17 cellular contexts compared by ENCODE assay signal in genomic region chr18:70004698-70005097, GRCh38. TPM values are rescaled to one million over a fixed set of nuclear protein-coding genes. Genes with fewer than 3 reads are reported as not detected.
A peak's percentile ranks its signal among the peaks of the same experiment; 100 is the strongest.
DNase-seq lines count a peak whose midpoint lies in the region; ATAC-seq and TF ChIP-seq lines count a peak whose summit lies in the region.
"Had no signal": no experiment of that assay in that cellular context is flagged by ENCODE, and none has a peak within 500 bp of the region (broad histone marks: within the 10 kb centered on the region; RNA-seq: fewer than 3 reads in every experiment).

No MANE protein-coding gene starts in this region.

- H3K4me1 ChIP-seq in osteoblast (ENCODE audit: insufficient read depth, low read length) (no peaks in the 10 kb centered on the region), esophagus muscularis mucosa (peaks cover 0 to 16% (median 0%) of the 10 kb centered on the region in 4 donors)

- H3K27me3 ChIP-seq in brain microvascular endothelial cell (replicated peaks) (no peaks in the 10 kb centered on the region), osteoblast (ENCODE audit: insufficient read depth, low read length) (no peaks in the 10 kb centered on the region), esophagus muscularis mucosa (no peaks in the 10 kb centered on the region)

- no peak overlapping the region for H3K27ac ChIP-seq in brain microvascular endothelial cell
- H3K27ac ChIP-seq in osteoblast (ENCODE audit: low read depth, low read length): no peak overlapping the region
- H3K27ac ChIP-seq in esophagus muscularis mucosa (replicated peaks in 1 of 4): no peak overlapping the region

- no peak overlapping the region for H3K4me3 Mint-ChIP-seq in progenitor cell of endocrine pancreas (ENCODE audit: low read depth)

- no peak overlapping the region for H3K27ac Mint-ChIP-seq in progenitor cell of endocrine pancreas

- no peaks in the 10 kb centered on the region for H3K79me2 ChIP-seq in osteoblast (ENCODE audit: insufficient read depth, low read length)

- no peak overlapping the region for H3K4me2 ChIP-seq in osteoblast (ENCODE audit: insufficient read depth, low read length)

- 75% methylated on average over 4 of the region's 4 CpGs for WGBS in esophagus muscularis mucosa

- H3K4me1 Mint-ChIP-seq in progenitor cell of endocrine pancreas (ENCODE audit: low read depth): peaks cover 4% of the 10 kb centered on the region

- ATAC-seq in left cardiac atrium: peak; percentile 68 to 92
- ATAC-seq in stimulated activated naive CD8-positive, alpha-beta T cell treated with anti-CD3 and anti-CD28 coated beads, Interleukin-15, Interleukin-2, amounts not matched to agents 100 U/mL and 50 U/mL, for 24 hours: no peak
- no peak for ATAC-seq in GM18870 (IDR thresholded peaks at IDR 0.05; ENCODE audit: unreplicated experiment)
- ATAC-seq: Panc1 had no signal

- peak; percentile 32 for DNase-seq in amniotic epithelial cell (ENCODE audit: low read depth)
- DNase-seq in brain microvascular endothelial cell: peak; percentile 3
- DNase-seq in left cardiac atrium: no peak
- DNase-seq in osteoblast (ENCODE audit: insufficient read length, low spot score, missing footprints): peak; percentile 43
- DNase-seq in progenitor cell of endocrine pancreas (ENCODE audit: low spot score, unreplicated experiment): no peak
- no peak for DNase-seq in stimulated activated naive CD8-positive, alpha-beta T cell treated with anti-CD3 and anti-CD28 coated beads, Interleukin-15, Interleukin-2, amounts not matched to agents 100 U/mL and 50 U/mL, for 24 hours
- no peak for DNase-seq in esophagus muscularis mucosa (ENCODE audit: extremely low spot score)
- DNase-seq: C1 segment of cervical spinal cord, GDM1, KG1, NCI-H1436, NCI-H2029, NCI-H2171 treated with DMSO at 0.1 percent for 48 hours, NCI-H446 treated with DMSO at 0.1 percent for 48 hours had no signal

- H3K4me3 ChIP-seq in brain microvascular endothelial cell (ENCODE audit: low read depth, low read length) (no peak overlapping the region), osteoblast (ENCODE audit: insufficient read depth, low read length) (no peak overlapping the region), esophagus muscularis mucosa (no peak overlapping the region)

- TF ChIP-seq EP300 in esophagus muscularis mucosa (IDR thresholded peaks at IDR 0.05): no peak

- intact Hi-C loops in left cardiac atrium (cut with DNase I): no loop called here
- intact Hi-C loops in esophagus muscularis mucosa (cut with DNase I): no loop called here

- H3K36me3 Mint-ChIP-seq in progenitor cell of endocrine pancreas (ENCODE audit: insufficient read depth): peaks cover 18% of the 10 kb centered on the region

- H3K9me3 Mint-ChIP-seq in progenitor cell of endocrine pancreas (ENCODE audit: low read depth): peaks cover 3% of the 10 kb centered on the region

- H4K20me1 ChIP-seq in osteoblast (ENCODE audit: insufficient read depth, low read length): no peaks in the 10 kb centered on the region

- TF ChIP-seq POLR2A in esophagus muscularis mucosa (IDR thresholded peaks at IDR 0.05; ENCODE audit: low read depth): no peak

- no peaks in the 10 kb centered on the region for H3K36me3 ChIP-seq in brain microvascular endothelial cell (replicated peaks)
- H3K36me3 ChIP-seq in osteoblast (ENCODE audit: insufficient read depth, low read length): no peaks in the 10 kb centered on the region
- H3K36me3 ChIP-seq in esophagus muscularis mucosa: peaks cover 0 to 40% (median 9%) of the 10 kb centered on the region in 4 donors

- H3K9me3 ChIP-seq in osteoblast (ENCODE audit: low read depth, low read length) (no peaks in the 10 kb centered on the region), esophagus muscularis mucosa (peaks cover 0 to 6% (median 3%) of the 10 kb centered on the region in 4 donors)

- no peak overlapping the region for H2AFZ ChIP-seq in osteoblast (ENCODE audit: low read length)

- TF ChIP-seq CTCF in brain microvascular endothelial cell (IDR thresholded peaks at IDR 0.05; ENCODE audit: low read depth, low read length, missing control alignments) (no peak), osteoblast (IDR thresholded peaks at IDR 0.05; ENCODE audit: extremely low read depth, low read depth, low read length) (no peak), progenitor cell of endocrine pancreas (IDR thresholded peaks at IDR 0.05; ENCODE audit: unreplicated experiment) (no peak), esophagus muscularis mucosa (IDR thresholded peaks at IDR 0.05) (no peak)

- in situ Hi-C loops in brain microvascular endothelial cell (cut with HindIII; ENCODE audit: low pct_ligation_motif_present, low sequenced_read_pairs): no loop called here

- no peaks in the 10 kb centered on the region for H3K27me3 Mint-ChIP-seq in progenitor cell of endocrine pancreas

RNA-seq across cellular contexts. Expression of gene CD226, which starts 57.0 kb away (rescaled TPM):
- 1 to 10 TPM in 1 of 2 donors, under 1 TPM in 1; 0.97 to 1.3 TPM for total RNA-seq in left cardiac atrium
- total RNA-seq in osteoblast: under 0.01 and 0.36 TPM in 2 replicates
- total RNA-seq in progenitor cell of endocrine pancreas: 0.49 and 0.55 TPM in 2 replicates
- 1 to 10 TPM in 1 of 4 donors, under 1 TPM in 3; 0.17 to 2.7 (median 0.34) TPM for total RNA-seq in esophagus muscularis mucosa
- total RNA-seq: H1 had no signal

Comparison
In these comparisons a context has a peak if more than half of its experiments do, and no peak if none do; other contexts are left out.
1. DNase-seq: peak in amniotic epithelial cell (single experiment), brain microvascular endothelial cell (single experiment) and osteoblast (single experiment); none in left cardiac atrium (single experiment), progenitor cell of endocrine pancreas (single experiment), stimulated activated naive CD8-positive, alpha-beta T cell treated with anti-CD3 and anti-CD28 coated beads, Interleukin-15, Interleukin-2, amounts not matched to agents 100 U/mL and 50 U/mL, for 24 hours (single experiment) and esophagus muscularis mucosa (single experiment).
2. ATAC-seq: peak in left cardiac atrium (2 of 2); none in stimulated activated naive CD8-positive, alpha-beta T cell treated with anti-CD3 and anti-CD28 coated beads, Interleukin-15, Interleukin-2, amounts not matched to agents 100 U/mL and 50 U/mL, for 24 hours (single experiment) and GM18870 (single experiment).